ENCODE assay signal across 33 cellular contexts in the genomic region with DNA sequence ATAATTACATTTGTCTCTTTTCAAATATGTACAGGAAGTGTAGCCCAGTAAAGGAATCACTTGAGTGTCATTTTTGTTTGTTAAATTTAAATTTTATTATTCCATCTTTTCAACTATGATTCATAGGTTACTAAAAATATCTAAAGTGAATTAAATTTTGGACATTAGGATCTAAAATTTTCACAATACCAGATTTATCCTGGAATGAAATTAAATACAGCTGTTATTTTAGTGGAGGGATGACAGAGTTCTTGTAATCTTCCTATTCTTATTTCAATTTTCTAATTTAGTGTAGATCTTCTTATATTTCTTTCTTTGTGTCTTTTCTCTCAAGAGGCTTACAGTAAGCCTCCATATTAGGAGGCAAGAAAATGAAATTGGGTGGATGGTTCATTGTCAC.
"Had no signal": no experiment of that assay in that cellular context is flagged by ENCODE, and none has a peak within 500 bp of the region (broad histone marks: within the 10 kb centered on the region; RNA-seq: fewer than 3 reads in every experiment).

No MANE protein-coding gene starts in this region.

- H3K9me3 ChIP-seq: ascending aorta had no signal

- DNase-seq: activated B cell treated with CpG ODN at 0.5 μM for 24 hours; activated CD4-positive, alpha-beta memory T cell treated with anti-CD3 and anti-CD28 coated beads for 36 hours; activated CD4-positive, alpha-beta T cell treated with anti-CD3 and anti-CD28 coated beads for 4 hours; activated CD4-positive, alpha-beta T cell treated with anti-CD3 and anti-CD28 coated beads, Interleukin-2, amount 10 ng/mL, durations not matched to agents 24 days and 14 days; activated CD4-positive, alpha-beta T cell treated with anti-CD3 and anti-CD28 coated beads, Interleukin-2, amount 50 U/mL, for 1 hour; activated CD4-positive, alpha-beta T cell treated with anti-CD3 and anti-CD28 coated beads, Interleukin-2, amount 50 U/mL, for 4 hours; activated CD4-positive, CD25-positive, alpha-beta regulatory T cell treated with anti-CD3 and anti-CD28 coated beads, Interleukin-2, amount 50 U/mL, for 72 hours; activated CD8-positive, alpha-beta memory T cell treated with anti-CD3 and anti-CD28 coated beads, Interleukin-2, amount 50 U/mL, for 4 hours; activated CD8-positive, alpha-beta T cell treated with anti-CD3 and anti-CD28 coated beads for 36 hours; activated effector memory CD4-positive, alpha-beta T cell treated with anti-CD3 and anti-CD28 coated beads, Interleukin-2, amount 50 U/mL, for 16 hours; activated gamma-delta T cell treated with Interleukin-2 at 50 U/mL for 16 hours; activated naive CD4-positive, alpha-beta T cell; activated naive CD4-positive, alpha-beta T cell treated with anti-CD3 and anti-CD28 coated beads for 36 hours; activated naive CD4-positive, alpha-beta T cell treated with anti-CD3 and anti-CD28 coated beads, Interleukin-2, amount 50 U/mL, for 16 hours; activated naive CD8-positive, alpha-beta T cell treated with anti-CD3 and anti-CD28 coated beads for 36 hours; activated T-cell treated with anti-CD3 and anti-CD28 coated beads for 4 hours; activated T-cell treated with anti-CD3 and anti-CD28 coated beads, Interleukin-2, amount 50 U/mL, for 1 hour; activated T-cell treated with anti-CD3 and anti-CD28 coated beads, Interleukin-2, amount 50 U/mL, for 4 hours; activated T-cell treated with anti-CD3 and anti-CD28 coated beads, Interleukin-2, amount 50 U/mL, for 72 hours; amygdala; anterior cingulate cortex; caudate nucleus; cerebellar nuclear complex; T-helper 1 cell; T-helper 2 cell; T-helper 9 cell had no signal

- H3K4me3 ChIP-seq: ascending aorta, cardiac muscle cell had no signal

- ATAC-seq: activated CD8-positive, alpha-beta T cell treated with anti-CD3 and anti-CD28 coated beads for 36 hours; activated naive CD4-positive, alpha-beta T cell treated with anti-CD3 and anti-CD28 coated beads, Interleukin-2, amount 50 U/mL, for 72 hours; activated T-cell treated with anti-CD3 and anti-CD28 coated beads, Interleukin-2, amount 50 U/mL, for 4 hours; activated T-cell treated with anti-CD3 and anti-CD28 coated beads, Interleukin-2, amount 50 U/mL, for 72 hours; activated T-helper 17 cell treated with anti-CD3 and anti-CD28 coated beads, Interleukin-2, amount 50 U/mL, for 72 hours had no signal

- H3K27ac ChIP-seq: ascending aorta, cardiac muscle cell, VCaP had no signal

- H3K36me3 ChIP-seq: ascending aorta, cardiac muscle cell had no signal

- FAIRE-seq: bronchial epithelial cell, TTC549 had no signal

- H3K27me3 ChIP-seq: ascending aorta, cardiac muscle cell had no signal

- H3K4me1 ChIP-seq: ascending aorta had no signal
